8 cellular contexts compared by ENCODE assay signal in the genomic region with DNA sequence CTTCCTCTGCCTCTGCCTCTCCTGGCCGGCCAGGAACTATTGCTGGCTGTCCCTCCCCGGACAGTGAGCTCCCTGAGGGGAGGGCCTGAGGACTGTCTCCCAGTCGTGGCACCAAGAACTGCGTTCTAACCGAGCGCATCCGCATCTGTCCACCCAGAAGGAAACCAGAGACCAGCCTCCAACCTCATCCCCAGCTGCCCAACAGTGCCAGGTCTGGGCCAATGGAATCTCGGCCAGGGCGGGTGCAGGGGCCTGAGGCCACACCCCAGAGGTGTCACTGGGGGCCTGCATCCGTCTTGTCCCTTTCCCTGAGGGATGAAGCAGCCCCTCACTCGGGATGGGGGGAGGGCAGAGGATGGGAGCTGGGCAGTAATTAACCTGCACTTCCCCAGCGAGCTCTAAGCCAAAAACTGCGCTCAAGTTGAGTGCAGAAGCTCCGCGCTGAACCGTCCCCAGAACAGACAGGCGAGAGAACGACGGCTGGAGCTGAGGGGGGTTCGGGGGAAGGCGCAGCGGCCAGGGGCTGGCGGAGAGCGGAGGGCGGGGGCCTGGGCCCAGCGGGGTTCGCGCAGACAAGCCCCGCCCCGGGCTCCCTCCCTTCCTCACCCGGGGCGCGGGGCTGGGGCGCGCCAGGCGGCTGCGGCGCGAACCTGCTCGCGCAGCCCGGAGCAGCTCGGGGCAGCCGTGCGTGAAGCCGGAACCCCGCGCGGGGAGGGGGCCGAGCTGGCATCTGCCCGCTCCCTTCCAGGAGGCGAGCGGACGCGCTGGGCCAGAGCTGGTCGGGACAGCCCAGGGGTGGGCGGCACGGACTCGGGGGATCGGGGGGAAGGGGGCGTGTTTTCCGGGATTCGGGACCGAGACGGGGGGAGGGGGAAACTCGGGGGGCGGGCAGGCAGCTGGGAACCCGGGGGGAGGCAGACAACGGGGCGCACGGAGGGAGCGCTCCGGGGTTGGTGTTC. TPM values are rescaled to one million over a fixed set of nuclear protein-coding genes. Genes with fewer than 3 reads are reported as not detected.
DNase-seq lines count a peak whose midpoint lies in the region; ATAC-seq, FAIRE-seq and TF ChIP-seq lines count a peak whose summit lies in the region.

No MANE protein-coding gene starts in this region.

- ATAC-seq in K562 (peak; percentile 78), sciatic nerve (peak; percentile 76)

- H3K9me1 ChIP-seq in K562 (ENCODE audit: control insufficient read depth, insufficient read depth, low read length), result no peaks in the 10 kb centered on the region

- TF ChIP-seq CTCF in HFFc6 (IDR thresholded peaks at IDR 0.05), result no peak
- no peak for TF ChIP-seq CTCF in K562 (IDR thresholded peaks at IDR 0.05 in 2 of 3, conservative IDR thresholded peaks at IDR 0.05 in 1 of 3; ENCODE audit: insufficient read depth in 2 of 3, low read depth in 1 of 3, low read length in 3 of 3)

- TF ChIP-seq POLR2A in GM10847 (IDR thresholded peaks at IDR 0.05; ENCODE audit: extremely low read depth, insufficient read length) (peak; percentile 67), K562 (conservative IDR thresholded peaks at IDR 0.05) (no peak)

- peaks cover 5 to 29% of the 10 kb centered on the region in 2 experiments for H3K4me1 ChIP-seq in K562 (replicated peaks in 1 of 2; ENCODE audit: control insufficient read depth in 2 of 2, insufficient read depth in 2 of 2, low read length in 2 of 2)

- no peaks in the 10 kb centered on the region for H3K9me3 Mint-ChIP-seq in HFFc6

- peaks cover 3% of the 10 kb centered on the region for H3K27me3 Mint-ChIP-seq in HFFc6 (ENCODE audit: insufficient read depth)

- CTCF ChIA-PET in K562 (lab: Yijun Ruan, JAX; ENCODE audit: low intra/inter-chr PET ratio), result interaction anchor here (2.2 to 2.6 kb wide), 2 partner anchors 42 to 45 kb away, joined by 13 to 19 read pairs; a partner anchor contains a TSS

- H3K36me3 Mint-ChIP-seq in HFFc6 (ENCODE audit: low read depth), result no peaks in the 10 kb centered on the region

- intact Hi-C loops in K562 (cut with micrococcal nuclease), result loop anchor here (2.0 kb wide), 1 partner anchor 33 kb away; no protein-coding TSS in a partner anchor
- intact Hi-C loops in sciatic nerve (cut with DNase I), result loop anchor here (5.0 kb wide), 1 partner anchor 47 kb away; no protein-coding TSS in a partner anchor

- no peaks in the 10 kb centered on the region for H3K79me2 ChIP-seq in K562 (ENCODE audit: control insufficient read depth, insufficient read depth, low read length)

- DNase-seq in HFFc6 (peak; percentile 58), NCI-H1105 (lab: John Stamatoyannopoulos, UW) (peak; percentile 66), T-helper 9 cell (peak; percentile 64), K562 (ENCODE audit: extremely low read depth in 1 of 4, low spot score in 3 of 4) (peak; percentile 65 to 96 (median 88)), iPS DF 19.7 (ENCODE audit: low read depth, low spot score) (peak; percentile 40), sciatic nerve (ENCODE audit: low spot score) (peak; percentile 85), GOT3 (lab: John Stamatoyannopoulos, UW) (no peak)

- no peak overlapping the region for H3K27ac ChIP-seq in K562 (ENCODE audit: extremely low read depth, low read depth, low read length)

- in situ Hi-C loops in K562 (cut with MboI), result no loop called here

- H3K36me3 ChIP-seq in K562 (ENCODE audit: control insufficient read depth, insufficient read depth, low read length), result no peaks in the 10 kb centered on the region

- H2AFZ ChIP-seq in K562 (ENCODE audit: low read depth, low read length), result peak overlapping the region; percentile 81

- no peak for TF ChIP-seq EP300 in K562 (IDR thresholded peaks at IDR 0.05; ENCODE audit: low read length)

- H3K4me3 ChIP-seq in K562, result peak overlapping the region; percentile 63

- peak overlapping the region; percentile 90 for H3K27ac Mint-ChIP-seq in HFFc6

- TF ChIP-seq RAD21 in K562 (CRISPR knock-in tag; conservative IDR thresholded peaks at IDR 0.05 in 1 of 2, IDR thresholded peaks at IDR 0.05 in 1 of 2), result no peak; a peak in 1 of 4 replicates

- no peak for FAIRE-seq in K562 (lab: Jason Lieb, UNC)

- H3K9ac ChIP-seq in K562 (ENCODE audit: insufficient read depth in 1 of 2, low read depth in 2 of 2, low read length in 2 of 2), result peak overlapping the region; percentile 50 to 92; a peak in 3 of 4 replicates

- BruUV-seq in K562 (replicated peaks; lab: Mats Ljungman, UMichigan), result no TSS peak

- peak overlapping the region; percentile 85 for H3K4me2 ChIP-seq in K562 (ENCODE audit: insufficient read depth, low read length)

- H3K4me1 Mint-ChIP-seq in HFFc6 (ENCODE audit: low read depth), result peaks cover 37% of the 10 kb centered on the region

- POLR2A ChIA-PET in K562 (lab: Yijun Ruan, JAX), result interaction anchor here (0.5 to 2.2 kb wide), 15 partner anchors 8 to 708 kb away, joined by 3 to 11 read pairs (median 4); no protein-coding TSS in a partner anchor

- WGBS in K562 (ENCODE audit: insufficient coverage, low coverage, missing lambda C conversion rate), result 3% methylated on average over 37 of the region's 73 CpGs

- H3K4me3 Mint-ChIP-seq in HFFc6, result peak overlapping the region; percentile 93

- H3K27me3 ChIP-seq in K562 (ENCODE audit: control insufficient read depth in 2 of 2, insufficient read depth in 2 of 2, low read length in 2 of 2), result peaks cover 0 to 23% of the 10 kb centered on the region in 2 experiments; a peak in 2 of 5 replicates

- H3K9me3 ChIP-seq in K562 (replicated peaks; ENCODE audit: control insufficient read depth, insufficient read depth, low read depth, low read length), result no peaks in the 10 kb centered on the region

- H4K20me1 ChIP-seq in K562 (replicated peaks; ENCODE audit: control insufficient read depth, insufficient read depth, low read length), result peaks cover 4% of the 10 kb centered on the region

RNA-seq across cellular contexts. Expression of a gene that starts 1.4 kb away (rescaled TPM):
- 10 to 100 TPM in 4 of 6 experiments, 1 to 10 TPM in 2; 8.7 to 14.2 (median 11.0) TPM for total RNA-seq in HFFc6 (2021; fragmentation: NEBNext Ultra II Directional; extraction: Animal tissue kit (Norgen Biotek cat#: 25700))
- 2.1 and 8.5 TPM in 2 replicates for total RNA-seq in K562 (2011; cell fraction: chromatin; rRNA removed; ENCODE audit: low replicate concordance)
- total RNA-seq in K562 (2011; cell fraction: nucleolus; rRNA removed), result 4.5 and 5.3 TPM in 2 replicates
- 3.0 and 3.6 TPM in 2 replicates for total RNA-seq in K562 (2011; cell fraction: nucleoplasm; rRNA removed)
- total RNA-seq in K562 (2014; rRNA removed) (3.8 and 4.4 TPM in 2 replicates), K562 (2014; rRNA removed; fragmentation: Illumina TruSeq; extraction: Trizol) (0.64 and 0.84 TPM in 2 replicates), K562 (2015; rRNA removed; fragmentation: Illumina TruSeq; extraction: Trizol) (1.1 TPM in 2 replicates), K562 (2021) (3.6 and 4.7 TPM in 2 replicates), sciatic nerve (35.5 TPM)
- polyA plus RNA-seq in K562 (2011; rRNA removed) (2.0 and 4.4 TPM in 2 replicates), K562 (2014; fragmentation: Illumina TruSeq; extraction: Trizol) (2.0 TPM in 2 replicates), K562 (2014; fragmentation: Nextera tagmentation; extraction: Ambion mirVana) (under 1 TPM; 0.04 to 0.07 TPM), K562 (2014; rRNA removed) (1.8 and 2.4 TPM in 2 replicates)
- polyA plus RNA-seq in K562 (2011; cell fraction: cytosol; rRNA removed), result 3.6 and 5.6 TPM in 2 replicates
- 2.6 and 4.3 TPM in 2 replicates for polyA plus RNA-seq in K562 (2011; cell fraction: nucleus; rRNA removed)
- 1.7 and 3.4 TPM in 2 replicates for polyA plus RNA-seq in K562 (2012)
- 1.3 and 2.2 TPM in 2 replicates for polyA minus RNA-seq in K562 (2011; rRNA and poly(A)+ RNA removed)
- 2.2 and 3.1 TPM in 2 replicates for polyA minus RNA-seq in K562 (2011; cell fraction: cytosol; rRNA and poly(A)+ RNA removed)
- 2.3 and 2.7 TPM in 2 replicates for polyA minus RNA-seq in K562 (2011; cell fraction: nucleus; rRNA and poly(A)+ RNA removed)

RNA-seq across cellular contexts. Expression of a gene that starts 13.2 kb away (rescaled TPM):
- total RNA-seq in HFFc6 (2021; fragmentation: NEBNext Ultra II Directional; extraction: Animal tissue kit (Norgen Biotek cat#: 25700)), result not detected
- not detected in 2 replicates for total RNA-seq in K562 (2011; cell fraction: chromatin; rRNA removed; ENCODE audit: low replicate concordance)
- not detected in 2 replicates for total RNA-seq in K562 (2011; cell fraction: nucleolus; rRNA removed)
- not detected in 2 replicates for total RNA-seq in K562 (2011; cell fraction: nucleoplasm; rRNA removed)
- total RNA-seq in K562 (2014; rRNA removed) (not detected in 2 replicates), K562 (2014; rRNA removed; fragmentation: Illumina TruSeq; extraction: Trizol) (not detected in 2 replicates), K562 (2015; rRNA removed; fragmentation: Illumina TruSeq; extraction: Trizol) (not detected in 2 replicates), K562 (2021) (0.40 and 0.81 TPM in 2 replicates), sciatic nerve (0.27 TPM)
- polyA plus RNA-seq in K562 (2011; rRNA removed) (not detected in 2 replicates), K562 (2014; fragmentation: Illumina TruSeq; extraction: Trizol) (not detected in 2 replicates), K562 (2014; fragmentation: Nextera tagmentation; extraction: Ambion mirVana) (under 1 TPM in 1 of 2 experiments, not detected in 1; 0.17 TPM), K562 (2014; rRNA removed) (not detected in 2 replicates)
- 0.03 TPM in 1 of 2 replicates, not detected in the other for polyA plus RNA-seq in K562 (2011; cell fraction: cytosol; rRNA removed)
- not detected in 2 replicates for polyA plus RNA-seq in K562 (2011; cell fraction: nucleus; rRNA removed)
- not detected in 2 replicates for polyA plus RNA-seq in K562 (2012)
- not detected in 2 replicates for polyA minus RNA-seq in K562 (2011; rRNA and poly(A)+ RNA removed)
- 2.1 TPM in 1 of 2 replicates, not detected in the other for polyA minus RNA-seq in K562 (2011; cell fraction: cytosol; rRNA and poly(A)+ RNA removed)
- polyA minus RNA-seq in K562 (2011; cell fraction: nucleus; rRNA and poly(A)+ RNA removed), result not detected in 2 replicates

RNA-seq across cellular contexts. Expression of a gene that starts 45.7 kb away (rescaled TPM):
- total RNA-seq in HFFc6 (2021; fragmentation: NEBNext Ultra II Directional; extraction: Animal tissue kit (Norgen Biotek cat#: 25700)), result 1 to 10 TPM; 2.5 to 3.4 (median 2.9) TPM
- total RNA-seq in K562 (2011; cell fraction: chromatin; rRNA removed; ENCODE audit: low replicate concordance), result 3.2 and 6.0 TPM in 2 replicates
- total RNA-seq in K562 (2011; cell fraction: nucleolus; rRNA removed), result 4.7 and 5.5 TPM in 2 replicates
- 3.2 and 3.7 TPM in 2 replicates for total RNA-seq in K562 (2011; cell fraction: nucleoplasm; rRNA removed)
- 1.7 and 3.1 TPM in 2 replicates for total RNA-seq in K562 (2014; rRNA removed)
- total RNA-seq in K562 (2014; rRNA removed; fragmentation: Illumina TruSeq; extraction: Trizol), result 0.45 and 1.0 TPM in 2 replicates
- total RNA-seq in K562 (2015; rRNA removed; fragmentation: Illumina TruSeq; extraction: Trizol), result 1.1 and 1.8 TPM in 2 replicates
- total RNA-seq in K562 (2021), result 3.1 and 3.3 TPM in 2 replicates
- 3.0 and 4.2 TPM in 2 replicates for polyA plus RNA-seq in K562 (2011; rRNA removed)
- polyA plus RNA-seq in K562 (2011; cell fraction: cytosol; rRNA removed), result 4.3 and 6.5 TPM in 2 replicates
- polyA plus RNA-seq in K562 (2011; cell fraction: nucleus; rRNA removed), result 8.1 and 10.8 TPM in 2 replicates
- 1.5 and 4.5 TPM in 2 replicates for polyA plus RNA-seq in K562 (2012)
- 1.6 and 3.0 TPM in 2 replicates for polyA plus RNA-seq in K562 (2014; fragmentation: Illumina TruSeq; extraction: Trizol)
- polyA plus RNA-seq in K562 (2014; fragmentation: Nextera tagmentation; extraction: Ambion mirVana), result under 1 TPM; 0.03 to 0.06 TPM
- 3.4 and 3.7 TPM in 2 replicates for polyA plus RNA-seq in K562 (2014; rRNA removed)
- polyA minus RNA-seq in K562 (2011; rRNA and poly(A)+ RNA removed), result 0.84 and 0.95 TPM in 2 replicates
- 0.82 and 1.0 TPM in 2 replicates for polyA minus RNA-seq in K562 (2011; cell fraction: cytosol; rRNA and poly(A)+ RNA removed)
- polyA minus RNA-seq in K562 (2011; cell fraction: nucleus; rRNA and poly(A)+ RNA removed), result 1.6 and 1.8 TPM in 2 replicates
- 6.5 TPM for total RNA-seq in sciatic nerve

RNA-seq across cellular contexts. Expression of a gene that starts 46.6 kb away (rescaled TPM):
- total RNA-seq in HFFc6 (2021; fragmentation: NEBNext Ultra II Directional; extraction: Animal tissue kit (Norgen Biotek cat#: 25700)), result under 1 TPM in 3 of 6 experiments, not detected in 3; 0.30 to 0.68 (median 0.31) TPM
- 6.0 and 13.5 TPM in 2 replicates for total RNA-seq in K562 (2011; cell fraction: chromatin; rRNA removed; ENCODE audit: low replicate concordance)
- 5.4 and 6.8 TPM in 2 replicates for total RNA-seq in K562 (2011; cell fraction: nucleolus; rRNA removed)
- 4.6 and 6.0 TPM in 2 replicates for total RNA-seq in K562 (2011; cell fraction: nucleoplasm; rRNA removed)
- total RNA-seq in K562 (2014; rRNA removed) (1.3 TPM in 1 of 2 replicates, not detected in the other), K562 (2014; rRNA removed; fragmentation: Illumina TruSeq; extraction: Trizol) (not detected in 2 replicates), K562 (2015; rRNA removed; fragmentation: Illumina TruSeq; extraction: Trizol) (not detected in 2 replicates), K562 (2021) (0.20 and 0.87 TPM in 2 replicates), sciatic nerve (9.0 TPM)
- polyA plus RNA-seq in K562 (2011; rRNA removed) (0.32 and 0.54 TPM in 2 replicates), K562 (2014; fragmentation: Illumina TruSeq; extraction: Trizol) (not detected in 2 replicates), K562 (2014; fragmentation: Nextera tagmentation; extraction: Ambion mirVana) (not detected), K562 (2014; rRNA removed) (0.27 and 1.7 TPM in 2 replicates)
- 0.07 and 0.19 TPM in 2 replicates for polyA plus RNA-seq in K562 (2011; cell fraction: cytosol; rRNA removed)
- 12.6 and 13.9 TPM in 2 replicates for polyA plus RNA-seq in K562 (2011; cell fraction: nucleus; rRNA removed)
- polyA plus RNA-seq in K562 (2012), result 1.9 and 2.0 TPM in 2 replicates
- 0.56 TPM in 1 of 2 replicates, not detected in the other for polyA minus RNA-seq in K562 (2011; rRNA and poly(A)+ RNA removed)
- not detected in 2 replicates for polyA minus RNA-seq in K562 (2011; cell fraction: cytosol; rRNA and poly(A)+ RNA removed)
- 3.9 and 7.4 TPM in 2 replicates for polyA minus RNA-seq in K562 (2011; cell fraction: nucleus; rRNA and poly(A)+ RNA removed)

RNA-seq across cellular contexts. Expression of a gene that starts 53.5 kb away (rescaled TPM):
- total RNA-seq in HFFc6 (2021; fragmentation: NEBNext Ultra II Directional; extraction: Animal tissue kit (Norgen Biotek cat#: 25700)), result 100 to 1,000 TPM; 216 to 234 (median 228) TPM
- 49.6 and 52.2 TPM in 2 replicates for total RNA-seq in K562 (2011; cell fraction: chromatin; rRNA removed; ENCODE audit: low replicate concordance)
- 78.5 and 85.9 TPM in 2 replicates for total RNA-seq in K562 (2011; cell fraction: nucleolus; rRNA removed)
- total RNA-seq in K562 (2011; cell fraction: nucleoplasm; rRNA removed), result 108 and 156 TPM in 2 replicates
- total RNA-seq in K562 (2014; rRNA removed) (377 and 380 TPM in 2 replicates), K562 (2014; rRNA removed; fragmentation: Illumina TruSeq; extraction: Trizol) (754 and 831 TPM in 2 replicates), K562 (2015; rRNA removed; fragmentation: Illumina TruSeq; extraction: Trizol) (736 and 780 TPM in 2 replicates), K562 (2021) (677 and 726 TPM in 2 replicates), sciatic nerve (97.3 TPM)
- polyA plus RNA-seq in K562 (2011; rRNA removed) (955 and 1,065 TPM in 2 replicates), K562 (2014; fragmentation: Illumina TruSeq; extraction: Trizol) (1,747 and 2,097 TPM in 2 replicates), K562 (2014; fragmentation: Nextera tagmentation; extraction: Ambion mirVana) (1,000 to 10,000 TPM; 1,746 to 1,760 TPM), K562 (2014; rRNA removed) (1,029 and 1,276 TPM in 2 replicates)
- polyA plus RNA-seq in K562 (2011; cell fraction: cytosol; rRNA removed), result 1,189 and 1,772 TPM in 2 replicates
- 229 and 402 TPM in 2 replicates for polyA plus RNA-seq in K562 (2011; cell fraction: nucleus; rRNA removed)
- polyA plus RNA-seq in K562 (2012), result 464 and 1,133 TPM in 2 replicates
- 270 and 271 TPM in 2 replicates for polyA minus RNA-seq in K562 (2011; rRNA and poly(A)+ RNA removed)
- 123 and 140 TPM in 2 replicates for polyA minus RNA-seq in K562 (2011; cell fraction: cytosol; rRNA and poly(A)+ RNA removed)
- 28.3 and 62.3 TPM in 2 replicates for polyA minus RNA-seq in K562 (2011; cell fraction: nucleus; rRNA and poly(A)+ RNA removed)
